8 cellular contexts compared by ENCODE assay signal in the genomic region with DNA sequence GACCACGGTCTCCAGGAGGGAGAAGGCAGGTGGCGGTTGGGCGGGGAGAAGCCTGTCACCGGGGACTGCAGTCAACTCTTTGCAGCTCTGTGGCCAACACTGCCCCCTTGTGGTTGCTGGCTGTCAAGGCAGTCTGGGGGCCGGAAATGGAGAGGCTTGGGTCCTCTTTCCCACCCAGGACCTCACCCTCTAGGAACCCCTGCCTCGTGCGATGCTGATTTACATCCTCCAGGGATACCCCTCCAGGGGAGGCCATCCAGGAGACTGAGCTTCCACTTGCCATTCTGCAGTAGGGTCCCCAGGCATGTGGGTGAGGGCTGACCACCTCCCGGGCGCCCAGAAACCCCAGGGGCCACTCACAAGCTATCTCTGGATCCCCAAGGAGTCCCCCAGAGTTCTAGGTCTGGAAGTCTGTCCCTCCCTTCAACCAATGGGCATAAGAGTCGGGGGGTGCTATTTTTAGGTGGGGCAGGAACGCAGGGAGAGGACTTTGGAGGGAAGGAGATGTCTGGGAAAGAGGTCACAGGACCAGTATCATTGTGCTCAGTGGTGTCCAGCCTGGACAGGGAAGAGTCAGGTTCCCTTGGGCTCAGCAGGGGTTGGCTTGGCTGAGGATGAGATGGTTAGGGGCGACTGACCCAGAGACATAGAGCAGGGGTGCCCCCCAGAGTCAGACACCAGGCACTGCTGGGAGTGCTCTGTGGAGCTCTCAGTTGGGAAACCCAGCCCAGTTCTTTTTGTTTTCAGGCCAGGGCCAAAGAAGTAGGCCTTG. TPM values are rescaled to one million over a fixed set of nuclear protein-coding genes. Genes with fewer than 3 reads are reported as not detected.
A peak's percentile ranks its signal among the peaks of the same experiment; 100 is the strongest.
DNase-seq lines count a peak whose midpoint lies in the region; ATAC-seq and TF ChIP-seq lines count a peak whose summit lies in the region.

No MANE protein-coding gene starts in this region.

- intact Hi-C loops in left cardiac atrium (cut with DNase I) (loop anchor here (2.0 to 10.0 kb wide), 4 partner anchors 40 to 268 kb away; a partner anchor contains a TSS), psoas muscle (cut with DNase I) (loop anchor here in 1 of 2 donors (1.0 to 2.0 kb wide), 3 partner anchors 34 to 256 kb away; a partner anchor contains a TSS), upper lobe of right lung (cut with DNase I) (loop anchor here (5.0 kb wide), 1 partner anchor 40 kb away; a partner anchor contains a TSS)

- DNase-seq in Daoy (ENCODE audit: low read depth) (peak; percentile 89), HAP-1 (ENCODE audit: low spot score in 2 of 2) (peak; percentile 63 to 91), NCI-H1092 treated with DMSO at 0.1 percent for 48 hours (lab: John Stamatoyannopoulos, UW) (peak; percentile 75), left cardiac atrium (peak; percentile 84), psoas muscle (peak; percentile 85 to 92), upper lobe of right lung (peak; percentile 86)
- DNase-seq in activated naive CD8-positive, alpha-beta T cell treated with anti-CD3 and anti-CD28 coated beads for 36 hours = peak; percentile 89

- H3K27ac ChIP-seq in SU-DHL-6 (ENCODE audit: low read depth, low read length) = 0 out of 2 replicates have a peak overlapping the region, but pooled peaks have one; percentile 17
- H3K27ac ChIP-seq in psoas muscle = peak overlapping the region; percentile 83
- H3K27ac ChIP-seq in upper lobe of right lung = no peak overlapping the region

- no peaks in the 10 kb centered on the region for H4K20me1 ChIP-seq in SU-DHL-6 (ENCODE audit: low read depth, low read length)

- no peaks in the 10 kb centered on the region for H3F3A ChIP-seq in SU-DHL-6 (ENCODE audit: insufficient read depth)

- peak overlapping the region; percentile 86 for H3K27ac Mint-ChIP-seq in activated naive CD8-positive, alpha-beta T cell treated with anti-CD3 and anti-CD28 coated beads for 36 hours

- H3K79me2 ChIP-seq in SU-DHL-6 (ENCODE audit: insufficient read depth, low read length) = no peaks in the 10 kb centered on the region

- H3K9me3 Mint-ChIP-seq in activated naive CD8-positive, alpha-beta T cell treated with anti-CD3 and anti-CD28 coated beads for 36 hours = no peaks in the 10 kb centered on the region

- H3K4me3 ChIP-seq in HAP-1 (peak overlapping the region; percentile 9; the same call in 1 of the 2 replicates), SU-DHL-6 (ENCODE audit: insufficient read depth, low read length, poor library complexity, severe bottlenecking) (no peak overlapping the region), psoas muscle (peak overlapping the region; percentile 33), upper lobe of right lung (no peak overlapping the region)

- H3K9me3 ChIP-seq in HAP-1 = no peaks in the 10 kb centered on the region
- H3K9me3 ChIP-seq in SU-DHL-6 (ENCODE audit: insufficient read depth, low read length) = no peaks in the 10 kb centered on the region
- no peaks in the 10 kb centered on the region for H3K9me3 ChIP-seq in psoas muscle
- no peaks in the 10 kb centered on the region for H3K9me3 ChIP-seq in upper lobe of right lung

- H3K9ac ChIP-seq in SU-DHL-6 (ENCODE audit: low read length) = peak overlapping the region; percentile 32; the same call in 1 of the 2 replicates

- in situ Hi-C loops in HAP-1 (cut with MboI; ENCODE audit: low sequenced_read_pairs) = loop anchor here (5.0 to 10.0 kb wide), 2 partner anchors 35 to 268 kb away; no protein-coding TSS in a partner anchor

- peaks cover 8% of the 10 kb centered on the region for H3K4me1 ChIP-seq in HAP-1
- H3K4me1 ChIP-seq in psoas muscle = peaks cover 63% of the 10 kb centered on the region
- H3K4me1 ChIP-seq in upper lobe of right lung = peaks cover 10% of the 10 kb centered on the region

- H3K4me3 Mint-ChIP-seq in activated naive CD8-positive, alpha-beta T cell treated with anti-CD3 and anti-CD28 coated beads for 36 hours = peak overlapping the region; percentile 57

- H3K36me3 ChIP-seq in HAP-1 (replicated peaks) (no peaks in the 10 kb centered on the region), SU-DHL-6 (ENCODE audit: low read length) (no peaks in the 10 kb centered on the region), psoas muscle (ENCODE audit: insufficient read depth in 1 of 2, low read depth in 1 of 2) (no peaks in the 10 kb centered on the region), upper lobe of right lung (no peaks in the 10 kb centered on the region)

- no peaks in the 10 kb centered on the region for H3K9me2 ChIP-seq in SU-DHL-6 (replicated peaks; ENCODE audit: insufficient read depth, low read length)

- peak overlapping the region; percentile 49 for H3K4me2 ChIP-seq in SU-DHL-6 (ENCODE audit: low read depth, low read length, poor library complexity, severe bottlenecking)

- H3K36me3 Mint-ChIP-seq in activated naive CD8-positive, alpha-beta T cell treated with anti-CD3 and anti-CD28 coated beads for 36 hours = no peaks in the 10 kb centered on the region

- H2AFZ ChIP-seq in SU-DHL-6 (ENCODE audit: low read depth, low read length, severe bottlenecking) = peak overlapping the region; percentile 100

- peak; percentile 66 for TF ChIP-seq CTCF in SU-DHL-6 (IDR thresholded peaks at IDR 0.05; ENCODE audit: insufficient read depth, low read length, poor library complexity, severe bottlenecking)
- peak; percentile 98 for TF ChIP-seq CTCF in psoas muscle (IDR thresholded peaks at IDR 0.05)
- peak; percentile 96 for TF ChIP-seq CTCF in upper lobe of right lung (IDR thresholded peaks at IDR 0.05)

- H3K27me3 ChIP-seq in HAP-1 (ENCODE audit: low read depth) (no peaks in the 10 kb centered on the region), SU-DHL-6 (ENCODE audit: low read length) (no peaks in the 10 kb centered on the region), psoas muscle (ENCODE audit: insufficient read depth in 3 of 3, low read length in 2 of 3) (no peaks in the 10 kb centered on the region), upper lobe of right lung (no peaks in the 10 kb centered on the region)

- H3K4me1 Mint-ChIP-seq in activated naive CD8-positive, alpha-beta T cell treated with anti-CD3 and anti-CD28 coated beads for 36 hours = peaks cover 20% of the 10 kb centered on the region

- 8 to 11% (median 10%) methylated on average over 11 to 12 of the region's 12 CpGs for WGBS in psoas muscle, 3 donors

- ATAC-seq in left cardiac atrium (peak; percentile 75 to 86), psoas muscle (peak; percentile 74 to 77 (median 76)), upper lobe of right lung (peak; percentile 92)

- no peaks in the 10 kb centered on the region for H3K27me3 Mint-ChIP-seq in activated naive CD8-positive, alpha-beta T cell treated with anti-CD3 and anti-CD28 coated beads for 36 hours

RNA-seq across cellular contexts. Expression of a gene that starts 7.1 kb away (rescaled TPM):
- total RNA-seq in Daoy (2014; rRNA removed; shearing (Covaris generic)) = not detected in 2 replicates
- under 1 TPM in 1 of 2 experiments, not detected in 1; 0.16 TPM for total RNA-seq in activated naive CD8-positive, alpha-beta T cell treated with anti-CD3 and anti-CD28 coated beads for 36 hours
- total RNA-seq in left cardiac atrium (under 1 TPM in 1 of 2 donors, not detected in 1; 0.55 TPM), psoas muscle (1 to 10 TPM in 1 of 4 donors, under 1 TPM in 1, not detected in 2; 0.18 to 1.4 TPM), upper lobe of right lung (not detected)
- polyA plus RNA-seq in psoas muscle = under 1 TPM in 1 of 3 donors, not detected in 2; 0.10 TPM

RNA-seq across cellular contexts. Expression of a gene that starts 15.9 kb away (rescaled TPM):
- 24.1 and 24.6 TPM in 2 replicates for total RNA-seq in Daoy (2014; rRNA removed; shearing (Covaris generic))
- total RNA-seq in activated naive CD8-positive, alpha-beta T cell treated with anti-CD3 and anti-CD28 coated beads for 36 hours = 1 to 10 TPM; 8.4 TPM
- total RNA-seq in left cardiac atrium = 1 to 10 TPM; 3.4 to 4.6 TPM
- 1 to 10 TPM; 1.4 to 2.3 (median 1.7) TPM for total RNA-seq in psoas muscle
- 1 to 10 TPM in 2 of 3 donors, under 1 TPM in 1; 0.96 to 2.9 (median 1.5) TPM for polyA plus RNA-seq in psoas muscle
- 6.9 TPM for total RNA-seq in upper lobe of right lung

RNA-seq across cellular contexts. Expression of a gene that starts 23.0 kb away (rescaled TPM):
- 3.2 and 3.7 TPM in 2 replicates for total RNA-seq in Daoy (2014; rRNA removed; shearing (Covaris generic))
- total RNA-seq in activated naive CD8-positive, alpha-beta T cell treated with anti-CD3 and anti-CD28 coated beads for 36 hours = 1 to 10 TPM; 2.1 to 2.5 TPM
- total RNA-seq in left cardiac atrium = 10 to 100 TPM in 1 of 2 donors, 1 to 10 TPM in 1; 9.3 to 12.6 TPM
- total RNA-seq in psoas muscle = 10 to 100 TPM in 3 of 4 donors, 1 to 10 TPM in 1; 8.7 to 16.6 (median 11.4) TPM
- 10 to 100 TPM in 1 of 3 donors, 1 to 10 TPM in 2; 3.1 to 16.0 (median 8.0) TPM for polyA plus RNA-seq in psoas muscle
- total RNA-seq in upper lobe of right lung = 13.3 TPM

RNA-seq across cellular contexts. Expression of a gene that starts 38.7 kb away (rescaled TPM):
- 5.8 and 9.2 TPM in 2 replicates for total RNA-seq in Daoy (2014; rRNA removed; shearing (Covaris generic))
- 1 to 10 TPM; 6.3 to 8.1 TPM for total RNA-seq in activated naive CD8-positive, alpha-beta T cell treated with anti-CD3 and anti-CD28 coated beads for 36 hours
- total RNA-seq in left cardiac atrium (1 to 10 TPM; 5.8 to 5.9 TPM), psoas muscle (1 to 10 TPM; 2.4 to 4.0 (median 3.7) TPM), upper lobe of right lung (13.1 TPM)
- 10 to 100 TPM in 1 of 3 donors, 1 to 10 TPM in 2; 1.8 to 15.0 (median 3.5) TPM for polyA plus RNA-seq in psoas muscle

RNA-seq across cellular contexts. Expression of a gene that starts 48.8 kb away (rescaled TPM):
- total RNA-seq in Daoy (2014; rRNA removed; shearing (Covaris generic)) = 8.6 and 14.2 TPM in 2 replicates
- 10 to 100 TPM; 14.6 to 15.6 TPM for total RNA-seq in activated naive CD8-positive, alpha-beta T cell treated with anti-CD3 and anti-CD28 coated beads for 36 hours
- total RNA-seq in left cardiac atrium (1 to 10 TPM; 2.5 to 3.4 TPM), psoas muscle (10 to 100 TPM in 1 of 4 donors, 1 to 10 TPM in 3; 4.4 to 14.1 (median 8.4) TPM), upper lobe of right lung (4.6 TPM)
- polyA plus RNA-seq in psoas muscle = 1 to 10 TPM; 5.1 to 5.2 (median 5.1) TPM

Comparison
In these comparisons a context has a peak if more than half of its experiments do, and no peak if none do; other contexts are left out.
1. H3K4me3 ChIP-seq: peak in HAP-1 (single experiment) and psoas muscle (single experiment); none in SU-DHL-6 (single experiment) and upper lobe of right lung (single experiment).
2. Peak in every context shown above with its lines, with median percentiles within 50 percentile points of each other: DNase-seq, CTCF ChIP-seq and ATAC-seq.